Comparison of ENCODE assay signal across 1 cellular context in genomic region chr6:75601608-75602163, GRCh38.
TF ChIP-seq lines count a peak whose summit lies in the region.

TSS of gene SENP6 (plus strand) at chr6:75601880. CDS start at chr6:75602525, 645 bp downstream.

TF ChIP-seq in GM12878, 131 proteins besides CTCF, POLR2A, EP300 and RAD21 (continued from another document):
- TF ChIP-seq BCLAF1 (IDR thresholded peaks at IDR 0.05) (no peak), NKRF (conservative IDR thresholded peaks at IDR 0.05) (peak; percentile 47; the same call in 1 of the 2 replicates), DPF2 (IDR thresholded peaks at IDR 0.05) (peak; percentile 80; the same call in 1 of the 2 replicates)
TF ChIP-seq in GM12878: peak in this region for 31.
